Comparison of ENCODE assay signal across 8 cellular contexts in genomic region chrX:30653415-30654131, GRCh38. TPM values are rescaled to one million over a fixed set of nuclear protein-coding genes. Genes with fewer than 3 reads are reported as not detected.
A peak's percentile ranks its signal among the peaks of the same experiment; 100 is the strongest.
DNase-seq lines count a peak whose midpoint lies in the region; ATAC-seq and TF ChIP-seq lines count a peak whose summit lies in the region.

Gene GK, plus strand, starts transcription at chrX:30653423. Its CDS starts 115 bp downstream, at chrX:30653538.

- TF ChIP-seq CTCF in 22Rv1 (IDR thresholded peaks at IDR 0.05) (no peak), lower lobe of right lung (IDR thresholded peaks at IDR 0.05) (no peak)

- no peak for DNase-seq in SK-N-MC (ENCODE audit: low read depth, low spot score)
- peak; percentile 51 for DNase-seq in lower lobe of right lung
- DNase-seq in superior temporal gyrus (ENCODE audit: extremely low spot score): peak; percentile 13
- no peak for DNase-seq in OCI-M2 (lab: John Stamatoyannopoulos, UW; ENCODE audit: unreplicated experiment)

- intact Hi-C loops in lower lobe of right lung (cut with DNase I): no loop called here

- H3K4me3 ChIP-seq in SK-N-MC (peak within 1 kb of the TSS; percentile 80), lower lobe of right lung (peak within 1 kb of the TSS; percentile 69)

- no peaks in the 10 kb centered on the region for H3K36me3 ChIP-seq in SK-N-MC (ENCODE audit: insufficient read depth, low read length)
- no peaks in the 10 kb centered on the region for H3K36me3 ChIP-seq in lower lobe of right lung

- no peaks in the 10 kb centered on the region for H3K9me3 ChIP-seq in SK-N-MC (ENCODE audit: low read depth, low read length)
- H3K9me3 ChIP-seq in lower lobe of right lung: no peaks in the 10 kb centered on the region

- no peaks in the 10 kb centered on the region for H3K4me1 ChIP-seq in lower lobe of right lung

- ATAC-seq in GM18498 (IDR thresholded peaks at IDR 0.05; ENCODE audit: unreplicated experiment) (peak; percentile 13), HG02973 (IDR thresholded peaks at IDR 0.05; ENCODE audit: unreplicated experiment) (peak; percentile 9), lower lobe of right lung (peak; percentile 10 to 32)

- H3K27ac ChIP-seq in 22Rv1 (peak within 1 kb of the TSS; percentile 59), SK-N-MC (no peak within 1 kb of the TSS), cingulate gyrus (ENCODE audit: low read depth, low read length) (peak within 1 kb of the TSS; percentile 54), lower lobe of right lung (peak within 1 kb of the TSS; percentile 84)

- H3K27me3 ChIP-seq in lower lobe of right lung (ENCODE audit: low read depth): no peaks in the 10 kb centered on the region

- peak within 1 kb of the TSS; percentile 59 for H3K9ac ChIP-seq in SK-N-MC (ENCODE audit: insufficient read length)

RNA-seq across cellular contexts. Expression of gene GK, which starts in this region (rescaled TPM):
- 46.3 TPM for total RNA-seq in lower lobe of right lung

Comparison
In these comparisons a context has a peak if more than half of its experiments do, and no peak if none do; other contexts are left out.
1. DNase-seq: peak in lower lobe of right lung (single experiment) and superior temporal gyrus (single experiment); none in SK-N-MC (single experiment) and OCI-M2 (single experiment).
2. Peak in every context shown above with its lines, with median percentiles within 50 percentile points of each other: ATAC-seq.